In the genomic region with DNA sequence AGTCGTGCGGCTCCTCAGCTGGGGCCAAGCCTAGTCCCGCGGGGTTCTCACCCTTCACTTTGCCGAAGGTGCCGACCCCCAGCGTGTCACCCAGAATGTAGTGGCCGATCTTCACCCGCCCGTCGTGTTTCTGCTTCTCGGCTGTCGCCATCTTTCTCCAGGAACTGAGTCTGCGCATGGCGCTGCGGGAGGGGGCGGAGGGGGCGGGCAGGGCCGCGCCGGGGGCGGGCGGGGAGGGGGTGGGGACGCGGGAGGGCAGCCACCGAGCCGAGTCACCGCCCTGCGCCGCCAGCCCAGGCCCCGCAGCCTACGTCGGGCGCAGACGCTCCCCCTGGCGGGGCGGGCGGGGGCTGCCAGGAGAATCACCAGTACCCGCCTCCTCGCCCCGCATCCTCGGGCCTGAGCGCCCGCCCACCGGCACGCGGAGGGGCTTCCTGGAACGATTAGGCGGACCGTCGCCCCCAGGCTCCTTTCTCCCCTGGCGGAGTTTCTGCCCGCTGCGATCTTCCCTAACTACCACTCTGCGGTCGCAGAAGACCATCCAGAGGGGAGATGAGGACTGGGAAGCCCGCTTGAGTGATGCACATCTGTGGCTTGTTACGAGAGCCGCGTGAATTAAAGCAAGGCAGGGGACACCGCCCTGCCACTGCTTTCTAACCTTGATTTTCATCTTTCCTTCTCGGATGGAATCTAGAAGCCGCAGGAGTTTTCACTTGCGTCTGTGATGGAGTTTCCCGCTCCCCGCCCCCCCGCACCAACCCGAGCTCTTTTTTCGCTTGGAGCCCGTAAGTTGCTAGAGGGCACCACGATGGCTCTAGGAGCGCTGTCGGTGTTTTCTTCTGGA, we compare ENCODE assay signal across 8 cellular contexts. TPM values are rescaled to one million over a fixed set of nuclear protein-coding genes. Genes with fewer than 3 reads are reported as not detected.
A peak's percentile ranks its signal among the peaks of the same experiment; 100 is the strongest.
DNase-seq lines count a peak whose midpoint lies in the region; ATAC-seq, FAIRE-seq and TF ChIP-seq lines count a peak whose summit lies in the region.

PRKAA1 (minus strand) TSS at position 363 of the 844 bp plus-strand sequence; CDS start at position 178, 185 bp downstream.

- H3K36me3 ChIP-seq in right atrium auricular region: no peaks in the 10 kb centered on the region
- no peaks in the 10 kb centered on the region for H3K36me3 ChIP-seq in uterus

- ATAC-seq in HG02973 (IDR thresholded peaks at IDR 0.05; ENCODE audit: unreplicated experiment): peak; percentile 98

- H3K4me3 ChIP-seq in right atrium auricular region: peak within 1 kb of the TSS; percentile 94 to 95
- H3K4me3 ChIP-seq in uterus: peak within 1 kb of the TSS; percentile 70 to 94

- H3K27ac ChIP-seq in angular gyrus (ENCODE audit: low read depth, low read length): peak within 1 kb of the TSS; percentile 90
- H3K27ac ChIP-seq in right atrium auricular region: peak within 1 kb of the TSS; percentile 94 to 95
- peak within 1 kb of the TSS; percentile 98 for H3K27ac ChIP-seq in uterus

- DNase-seq in GM18507 (ENCODE audit: extremely low spot score, insufficient read length, low read depth) (peak; percentile 77), NCI-H187 treated with DMSO at 0.1 percent for 48 hours (lab: John Stamatoyannopoulos, UW) (peak; percentile 36), T-helper 2 cell (peak; percentile 79 to 94 (median 87)), right atrium auricular region (ENCODE audit: low spot score) (peak; percentile 87), putamen (ENCODE audit: low spot score) (peak; percentile 90), uterus (peak; percentile 89 to 91)

- intact Hi-C loops in uterus (cut with DNase I; ENCODE audit: low total_unique reads): no loop called here

- H3K27me3 ChIP-seq in right atrium auricular region: no peaks in the 10 kb centered on the region
- H3K27me3 ChIP-seq in uterus: no peaks in the 10 kb centered on the region

- H3K9me3 ChIP-seq in right atrium auricular region (no peaks in the 10 kb centered on the region), uterus (no peaks in the 10 kb centered on the region)

- TF ChIP-seq CTCF in right atrium auricular region (IDR thresholded peaks at IDR 0.05): peak; percentile 36 to 82
- peak; percentile 40 to 73 (median 68) for TF ChIP-seq CTCF in uterus (IDR thresholded peaks at IDR 0.05)

- FAIRE-seq in GM18507 (lab: Jason Lieb, UNC): peak; percentile 74

- H3K4me1 ChIP-seq in right atrium auricular region (peaks cover 0 to 25% of the 10 kb centered on the region in 2 donors), uterus (peaks cover 0 to 15% of the 10 kb centered on the region in 2 donors)

- peak; percentile 63 to 80 for TF ChIP-seq POLR2A in uterus (IDR thresholded peaks at IDR 0.05)

RNA-seq across cellular contexts. Expression of gene PRKAA1, which starts in this region (rescaled TPM):
- total RNA-seq in right atrium auricular region (10 to 100 TPM; 43.0 to 52.5 TPM), uterus (100 to 1,000 TPM in 2 of 4 donors, 10 to 100 TPM in 2; 36.6 to 143 (median 97.3) TPM)

Comparison
In these comparisons a context has a peak if more than half of its experiments do, and no peak if none do; other contexts are left out.
1. Peak in every context shown above with its lines: DNase-seq, ATAC-seq, H3K4me3 ChIP-seq and H3K27ac ChIP-seq.
2. DNase-seq: peak in every context shown above with its lines; median percentile 90 in putamen; 90 in uterus; 87 in T-helper 2 cell; 87 in right atrium auricular region; 77 in GM18507; 36 in NCI-H187 treated with DMSO at 0.1 percent for 48 hours.